In the genomic region with DNA sequence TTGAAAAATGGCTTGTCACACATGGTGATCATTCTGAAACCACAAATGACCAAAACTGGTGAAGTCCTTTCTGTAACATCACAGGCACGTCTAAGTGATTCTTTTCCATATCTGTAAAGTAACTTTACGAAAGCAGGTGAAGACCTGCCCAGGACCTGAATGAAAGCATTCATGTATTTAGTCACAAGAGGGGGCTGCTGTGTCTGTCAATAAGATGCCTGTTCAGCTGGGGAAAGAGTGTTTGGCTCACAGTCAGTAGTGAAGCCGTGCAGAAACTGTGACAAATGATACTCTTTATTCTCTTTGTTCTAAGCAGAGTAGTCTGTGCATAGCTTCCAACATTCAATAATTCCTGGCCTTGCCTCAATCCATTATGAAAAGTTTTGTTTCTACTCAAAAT, we compare ENCODE assay signal across 2 cellular contexts.
TF ChIP-seq lines count a peak whose summit lies in the region.

No MANE protein-coding gene starts in this region.

TF ChIP-seq in GM23338, 12 proteins besides CTCF, POLR2A, EP300 and RAD21 (continues in another document):
- TF ChIP-seq, protein P1, sequence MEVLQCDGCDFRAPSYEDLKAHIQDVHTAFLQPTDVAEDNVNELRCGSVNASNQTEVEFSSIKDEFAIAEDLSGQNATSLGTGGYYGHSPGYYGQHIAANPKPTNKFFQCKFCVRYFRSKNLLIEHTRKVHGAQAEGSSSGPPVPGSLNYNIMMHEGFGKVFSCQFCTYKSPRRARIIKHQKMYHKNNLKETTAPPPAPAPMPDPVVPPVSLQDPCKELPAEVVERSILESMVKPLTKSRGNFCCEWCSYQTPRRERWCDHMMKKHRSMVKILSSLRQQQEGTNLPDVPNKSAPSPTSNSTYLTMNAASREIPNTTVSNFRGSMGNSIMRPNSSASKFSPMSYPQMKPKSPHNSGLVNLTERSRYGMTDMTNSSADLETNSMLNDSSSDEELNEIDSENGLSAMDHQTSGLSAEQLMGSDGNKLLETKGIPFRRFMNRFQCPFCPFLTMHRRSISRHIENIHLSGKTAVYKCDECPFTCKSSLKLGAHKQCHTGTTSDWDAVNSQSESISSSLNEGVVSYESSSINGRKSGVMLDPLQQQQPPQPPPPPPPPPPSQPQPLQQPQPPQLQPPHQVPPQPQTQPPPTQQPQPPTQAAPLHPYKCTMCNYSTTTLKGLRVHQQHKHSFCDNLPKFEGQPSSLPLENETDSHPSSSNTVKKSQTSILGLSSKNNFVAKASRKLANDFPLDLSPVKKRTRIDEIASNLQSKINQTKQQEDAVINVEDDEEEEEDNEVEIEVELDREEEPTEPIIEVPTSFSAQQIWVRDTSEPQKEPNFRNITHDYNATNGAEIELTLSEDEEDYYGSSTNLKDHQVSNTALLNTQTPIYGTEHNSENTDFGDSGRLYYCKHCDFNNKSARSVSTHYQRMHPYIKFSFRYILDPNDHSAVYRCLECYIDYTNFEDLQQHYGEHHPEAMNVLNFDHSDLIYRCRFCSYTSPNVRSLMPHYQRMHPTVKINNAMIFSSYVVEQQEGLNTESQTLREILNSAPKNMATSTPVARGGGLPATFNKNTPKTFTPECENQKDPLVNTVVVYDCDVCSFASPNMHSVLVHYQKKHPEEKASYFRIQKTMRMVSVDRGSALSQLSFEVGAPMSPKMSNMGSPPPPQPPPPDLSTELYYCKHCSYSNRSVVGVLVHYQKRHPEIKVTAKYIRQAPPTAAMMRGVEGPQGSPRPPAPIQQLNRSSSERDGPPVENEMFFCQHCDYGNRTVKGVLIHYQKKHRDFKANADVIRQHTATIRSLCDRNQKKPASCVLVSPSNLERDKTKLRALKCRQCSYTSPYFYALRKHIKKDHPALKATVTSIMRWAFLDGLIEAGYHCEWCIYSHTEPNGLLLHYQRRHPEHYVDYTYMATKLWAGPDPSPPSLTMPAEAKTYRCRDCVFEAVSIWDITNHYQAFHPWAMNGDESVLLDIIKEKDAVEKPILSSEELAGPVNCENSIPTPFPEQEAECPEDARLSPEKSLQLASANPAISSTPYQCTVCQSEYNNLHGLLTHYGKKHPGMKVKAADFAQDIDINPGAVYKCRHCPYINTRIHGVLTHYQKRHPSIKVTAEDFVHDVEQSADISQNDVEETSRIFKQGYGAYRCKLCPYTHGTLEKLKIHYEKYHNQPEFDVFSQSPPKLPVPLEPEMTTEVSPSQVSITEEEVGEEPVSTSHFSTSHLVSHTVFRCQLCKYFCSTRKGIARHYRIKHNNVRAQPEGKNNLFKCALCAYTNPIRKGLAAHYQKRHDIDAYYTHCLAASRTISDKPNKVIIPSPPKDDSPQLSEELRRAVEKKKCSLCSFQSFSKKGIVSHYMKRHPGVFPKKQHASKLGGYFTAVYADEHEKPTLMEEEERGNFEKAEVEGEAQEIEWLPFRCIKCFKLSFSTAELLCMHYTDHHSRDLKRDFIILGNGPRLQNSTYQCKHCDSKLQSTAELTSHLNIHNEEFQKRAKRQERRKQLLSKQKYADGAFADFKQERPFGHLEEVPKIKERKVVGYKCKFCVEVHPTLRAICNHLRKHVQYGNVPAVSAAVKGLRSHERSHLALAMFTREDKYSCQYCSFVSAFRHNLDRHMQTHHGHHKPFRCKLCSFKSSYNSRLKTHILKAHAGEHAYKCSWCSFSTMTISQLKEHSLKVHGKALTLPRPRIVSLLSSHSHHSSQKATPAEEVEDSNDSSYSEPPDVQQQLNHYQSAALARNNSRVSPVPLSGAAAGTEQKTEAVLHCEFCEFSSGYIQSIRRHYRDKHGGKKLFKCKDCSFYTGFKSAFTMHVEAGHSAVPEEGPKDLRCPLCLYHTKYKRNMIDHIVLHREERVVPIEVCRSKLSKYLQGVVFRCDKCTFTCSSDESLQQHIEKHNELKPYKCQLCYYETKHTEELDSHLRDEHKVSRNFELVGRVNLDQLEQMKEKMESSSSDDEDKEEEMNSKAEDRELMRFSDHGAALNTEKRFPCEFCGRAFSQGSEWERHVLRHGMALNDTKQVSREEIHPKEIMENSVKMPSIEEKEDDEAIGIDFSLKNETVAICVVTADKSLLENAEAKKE (CRISPR knock-in tag; IDR thresholded peaks at IDR 0.05) = no peak
- TF ChIP-seq EZH2phosphoT487 (IDR thresholded peaks at IDR 0.05; ENCODE audit: unreplicated experiment) (no peak), REST (IDR thresholded peaks at IDR 0.05; ENCODE audit: unreplicated experiment) (no peak), STAT1 (IDR thresholded peaks at IDR 0.05; ENCODE audit: unreplicated experiment) (no peak), POLR2AphosphoS5 (IDR thresholded peaks at IDR 0.05; ENCODE audit: low read depth) (no peak), CREB1 (CRISPR knock-in tag; IDR thresholded peaks at IDR 0.05; ENCODE audit: low read depth) (no peak), ZNF331 (CRISPR knock-in tag; IDR thresholded peaks at IDR 0.05; ENCODE audit: low read depth) (no peak), ZNF114 (CRISPR knock-in tag; IDR thresholded peaks at IDR 0.05) (no peak), NANOG (IDR thresholded peaks at IDR 0.05; ENCODE audit: borderline replicate concordance) (no peak)
- TF ChIP-seq, protein P2, sequence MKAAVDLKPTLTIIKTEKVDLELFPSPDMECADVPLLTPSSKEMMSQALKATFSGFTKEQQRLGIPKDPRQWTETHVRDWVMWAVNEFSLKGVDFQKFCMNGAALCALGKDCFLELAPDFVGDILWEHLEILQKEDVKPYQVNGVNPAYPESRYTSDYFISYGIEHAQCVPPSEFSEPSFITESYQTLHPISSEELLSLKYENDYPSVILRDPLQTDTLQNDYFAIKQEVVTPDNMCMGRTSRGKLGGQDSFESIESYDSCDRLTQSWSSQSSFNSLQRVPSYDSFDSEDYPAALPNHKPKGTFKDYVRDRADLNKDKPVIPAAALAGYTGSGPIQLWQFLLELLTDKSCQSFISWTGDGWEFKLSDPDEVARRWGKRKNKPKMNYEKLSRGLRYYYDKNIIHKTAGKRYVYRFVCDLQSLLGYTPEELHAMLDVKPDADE (IDR thresholded peaks at IDR 0.05) = no peak

TF ChIP-seq in H1, 55 proteins besides CTCF, POLR2A, EP300 and RAD21:
- TF ChIP-seq NANOG (IDR thresholded peaks at IDR 0.05; ENCODE audit: insufficient read depth, low read depth, low read length, poor library complexity, severe bottlenecking) (no peak), HDAC2 (IDR thresholded peaks at IDR 0.05; ENCODE audit: borderline replicate concordance in 1 of 2, low read depth in 2 of 2, low read length in 2 of 2) (no peak), CEBPB (IDR thresholded peaks at IDR 0.05; ENCODE audit: low read depth, low read length) (no peak), KDM4A (IDR thresholded peaks at IDR 0.05; ENCODE audit: low read depth, low read length, severe bottlenecking) (no peak), EGR1 (IDR thresholded peaks at IDR 0.05; ENCODE audit: borderline replicate concordance, low read depth, low read length) (no peak), RXRA (IDR thresholded peaks at IDR 0.05; ENCODE audit: insufficient read depth, low read depth, low read length) (no peak), SIN3A (conservative IDR thresholded peaks at IDR 0.05 in 1 of 2, IDR thresholded peaks at IDR 0.05 in 1 of 2; ENCODE audit: low read depth in 1 of 2, low read length in 2 of 2) (no peak), E2F6 (IDR thresholded peaks at IDR 0.05) (no peak)
